7 cellular contexts compared by ENCODE assay signal in genomic region chr22:26483043-26483438, GRCh38. TPM values are rescaled to one million over a fixed set of nuclear protein-coding genes. Genes with fewer than 3 reads are reported as not detected.
A peak's percentile ranks its signal among the peaks of the same experiment; 100 is the strongest.
DNase-seq lines count a peak whose midpoint lies in the region; ATAC-seq and TF ChIP-seq lines count a peak whose summit lies in the region.

No MANE protein-coding gene starts in this region.

- peak overlapping the region; percentile 94 for H3K9ac ChIP-seq in iPS-18a (ENCODE audit: low read length)
- H3K9ac ChIP-seq in subcutaneous abdominal adipose tissue (ENCODE audit: low read length in 5 of 5), result peak overlapping the region; percentile 94 to 98 (median 95)

- no peak for TF ChIP-seq CTCF in HFFc6 (IDR thresholded peaks at IDR 0.05)

- H3K27ac ChIP-seq in iPS-18a (ENCODE audit: low read length) (peak overlapping the region; percentile 91), subcutaneous abdominal adipose tissue (ENCODE audit: low read depth, low read length) (peak overlapping the region; percentile 83)

- H3K36me3 ChIP-seq in iPS-18a (ENCODE audit: control insufficient read depth, low read depth, low read length), result peaks cover 9% of the 10 kb centered on the region
- peaks cover 0 to 22% (median 11%) of the 10 kb centered on the region in 5 donors for H3K36me3 ChIP-seq in subcutaneous abdominal adipose tissue (ENCODE audit: control insufficient read depth in 5 of 5, insufficient read depth in 5 of 5, low read length in 5 of 5)

- peaks cover 70% of the 10 kb centered on the region for H3K4me1 Mint-ChIP-seq in HFFc6 (ENCODE audit: low read depth)
- H3K4me1 Mint-ChIP-seq in activated CD8-positive, alpha-beta T cell treated with anti-CD3 and anti-CD28 coated beads, Interleukin-2, amount 10 ng/mL, durations not matched to agents 7 days and 5 days (ENCODE audit: low read depth), result peaks cover 69% of the 10 kb centered on the region

- H3K9me3 Mint-ChIP-seq in HFFc6, result no peaks in the 10 kb centered on the region
- no peaks in the 10 kb centered on the region for H3K9me3 Mint-ChIP-seq in activated CD8-positive, alpha-beta T cell treated with anti-CD3 and anti-CD28 coated beads, Interleukin-2, amount 10 ng/mL, durations not matched to agents 7 days and 5 days (ENCODE audit: insufficient read depth)

- peaks cover 5% of the 10 kb centered on the region for H3K36me3 Mint-ChIP-seq in HFFc6 (ENCODE audit: low read depth)
- H3K36me3 Mint-ChIP-seq in activated CD8-positive, alpha-beta T cell treated with anti-CD3 and anti-CD28 coated beads, Interleukin-2, amount 10 ng/mL, durations not matched to agents 7 days and 5 days (ENCODE audit: low read depth), result peaks cover 25% of the 10 kb centered on the region

- H3K9me3 ChIP-seq in iPS-18a (ENCODE audit: control insufficient read depth, low read depth, low read length) (no peaks in the 10 kb centered on the region), subcutaneous abdominal adipose tissue (ENCODE audit: control insufficient read depth in 5 of 5, low read length in 5 of 5) (no peaks in the 10 kb centered on the region)

- peak overlapping the region; percentile 82 for H3K27ac Mint-ChIP-seq in HFFc6
- H3K27ac Mint-ChIP-seq in activated CD8-positive, alpha-beta T cell treated with anti-CD3 and anti-CD28 coated beads, Interleukin-2, amount 10 ng/mL, durations not matched to agents 7 days and 5 days, result peak overlapping the region; percentile 94

- DNase-seq in HFFc6 (no peak), activated gamma-delta T cell (lab: John Stamatoyannopoulos, UW) (no peak)
- DNase-seq in activated CD8-positive, alpha-beta T cell treated with anti-CD3 and anti-CD28 coated beads, Interleukin-2, amount 10 ng/mL, durations not matched to agents 7 days and 5 days, result no peak
- no peak for DNase-seq in activated CD4-positive, CD25-positive, alpha-beta regulatory T cell treated with anti-CD3 and anti-CD28 coated beads, Interleukin-2, amount 50 U/mL, for 72 hours

- H3K4me1 ChIP-seq in iPS-18a (ENCODE audit: control insufficient read depth, low read depth, low read length) (peaks cover 16% of the 10 kb centered on the region), subcutaneous abdominal adipose tissue (ENCODE audit: control insufficient read depth in 5 of 5, insufficient read depth in 5 of 5, low read length in 5 of 5) (peaks cover 9 to 60% (median 52%) of the 10 kb centered on the region in 5 donors)

- no peaks in the 10 kb centered on the region for H3K27me3 ChIP-seq in iPS-18a (ENCODE audit: control insufficient read depth, insufficient read depth, low read length)
- no peaks in the 10 kb centered on the region for H3K27me3 ChIP-seq in subcutaneous abdominal adipose tissue (ENCODE audit: control insufficient read depth in 5 of 5, insufficient read depth in 4 of 5, low read length in 5 of 5)

- ATAC-seq in activated CD8-positive, alpha-beta T cell treated with anti-CD3 and anti-CD28 coated beads, Interleukin-2, amount 10 ng/mL, durations not matched to agents 7 days and 5 days, result no peak
- no peak for ATAC-seq in HG03442 (IDR thresholded peaks at IDR 0.05; ENCODE audit: unreplicated experiment)

- H3K27me3 Mint-ChIP-seq in HFFc6 (ENCODE audit: insufficient read depth), result no peaks in the 10 kb centered on the region; the same call in 1 of the 2 replicates
- no peaks in the 10 kb centered on the region for H3K27me3 Mint-ChIP-seq in activated CD8-positive, alpha-beta T cell treated with anti-CD3 and anti-CD28 coated beads, Interleukin-2, amount 10 ng/mL, durations not matched to agents 7 days and 5 days (ENCODE audit: low read depth)

- peak overlapping the region; percentile 92 for H3K4me3 Mint-ChIP-seq in HFFc6
- peak overlapping the region; percentile 86 for H3K4me3 Mint-ChIP-seq in activated CD8-positive, alpha-beta T cell treated with anti-CD3 and anti-CD28 coated beads, Interleukin-2, amount 10 ng/mL, durations not matched to agents 7 days and 5 days

- CTCF ChIA-PET in activated CD8-positive, alpha-beta T cell treated with anti-CD3 and anti-CD28 coated beads, Interleukin-2, amount 10 ng/mL, durations not matched to agents 7 days and 5 days (lab: Charles Lee), result interaction anchor here (0.8 to 5.1 kb wide), 12 partner anchors 9 to 190 kb away, joined by 3 to 55 read pairs (median 4); no protein-coding TSS in a partner anchor

- POLR2A ChIA-PET in activated CD8-positive, alpha-beta T cell treated with anti-CD3 and anti-CD28 coated beads, Interleukin-2, amount 10 ng/mL, durations not matched to agents 7 days and 5 days (lab: Charles Lee), result interaction anchor here (0.6 to 4.2 kb wide), 21 partner anchors 9 to 701 kb away, joined by 3 to 37 read pairs (median 3); partner anchors contain the start of genes ASPHD2, TFIP11 and TPST2

- H3K4me3 ChIP-seq in iPS-18a (ENCODE audit: low read length), result peak overlapping the region; percentile 98
- peak overlapping the region; percentile 90 to 96 (median 94) for H3K4me3 ChIP-seq in subcutaneous abdominal adipose tissue (ENCODE audit: low read depth in 1 of 5, low read length in 5 of 5)

RNA-seq across cellular contexts. Expression of gene HPS4, which starts 0.5 kb away (rescaled TPM):
- 10 to 100 TPM; 18.0 to 22.6 (median 20.6) TPM for total RNA-seq in HFFc6 (2021; fragmentation: NEBNext Ultra II Directional; extraction: Animal tissue kit (Norgen Biotek cat#: 25700))
- 10 to 100 TPM; 32.2 to 34.6 TPM for total RNA-seq in activated CD8-positive, alpha-beta T cell treated with anti-CD3 and anti-CD28 coated beads, Interleukin-2, amount 10 ng/mL, durations not matched to agents 7 days and 5 days

RNA-seq across cellular contexts. Expression of gene SRRD, which starts 0.6 kb away (rescaled TPM):
- 10 to 100 TPM; 15.0 to 21.2 (median 19.1) TPM for total RNA-seq in HFFc6 (2021; fragmentation: NEBNext Ultra II Directional; extraction: Animal tissue kit (Norgen Biotek cat#: 25700))
- total RNA-seq in activated CD8-positive, alpha-beta T cell treated with anti-CD3 and anti-CD28 coated beads, Interleukin-2, amount 10 ng/mL, durations not matched to agents 7 days and 5 days, result 10 to 100 TPM; 21.6 to 22.6 TPM

RNA-seq across cellular contexts. Expression of gene TFIP11, which starts 29.2 kb away (rescaled TPM):
- total RNA-seq in HFFc6 (2021; fragmentation: NEBNext Ultra II Directional; extraction: Animal tissue kit (Norgen Biotek cat#: 25700)), result 10 to 100 TPM; 31.4 to 35.8 (median 33.9) TPM
- total RNA-seq in activated CD8-positive, alpha-beta T cell treated with anti-CD3 and anti-CD28 coated beads, Interleukin-2, amount 10 ng/mL, durations not matched to agents 7 days and 5 days, result 10 to 100 TPM; 56.2 to 57.7 TPM

RNA-seq across cellular contexts. Expression of gene ASPHD2, which starts 54.0 kb away (rescaled TPM):
- total RNA-seq in HFFc6 (2021; fragmentation: NEBNext Ultra II Directional; extraction: Animal tissue kit (Norgen Biotek cat#: 25700)), result 1 to 10 TPM in 5 of 6 experiments, under 1 TPM in 1; 0.85 to 2.3 (median 1.3) TPM
- total RNA-seq in activated CD8-positive, alpha-beta T cell treated with anti-CD3 and anti-CD28 coated beads, Interleukin-2, amount 10 ng/mL, durations not matched to agents 7 days and 5 days, result 10 to 100 TPM in 1 of 2 experiments, 1 to 10 TPM in 1; 9.2 to 10.0 TPM
